8 cellular contexts compared by ENCODE assay signal in genomic region chr14:75660238-75660629, GRCh38. TPM values are rescaled to one million over a fixed set of nuclear protein-coding genes. Genes with fewer than 3 reads are reported as not detected.
DNase-seq lines count a peak whose midpoint lies in the region; ATAC-seq and TF ChIP-seq lines count a peak whose summit lies in the region.

No MANE protein-coding gene starts in this region.

- peak overlapping the region; percentile 86 for H3K4me3 ChIP-seq in CD8-positive, alpha-beta T cell (ENCODE audit: low read depth, low read length)
- peak overlapping the region; percentile 80 for H3K4me3 ChIP-seq in NT2/D1 (ENCODE audit: insufficient read length, low read depth)
- H3K4me3 ChIP-seq in neuron (ENCODE audit: low read length): peak overlapping the region; percentile 93

- H3K27ac Mint-ChIP-seq in CD8-positive, alpha-beta T cell: peak overlapping the region; percentile 97
- peak overlapping the region; percentile 97 for H3K27ac Mint-ChIP-seq in endothelial cell (ENCODE audit: unreplicated experiment)

- POLR2A ChIA-PET in CD8-positive, alpha-beta T cell (lab: Charles Lee): interaction anchor here (0.7 to 1.8 kb wide), 3 partner anchors 8 to 83 kb away, joined by 3 to 5 read pairs (median 4); no protein-coding TSS in a partner anchor

- CTCF ChIA-PET in CD8-positive, alpha-beta T cell (lab: Charles Lee): interaction anchor here (0.8 to 2.5 kb wide), 3 partner anchors 9 to 321 kb away, joined by 3 to 27 read pairs (median 4); partner anchors contain the start of genes FLVCR2 and TGFB3

- ATAC-seq in CD8-positive, alpha-beta T cell: no peak
- ATAC-seq in HG02763 (IDR thresholded peaks at IDR 0.05; ENCODE audit: unreplicated experiment): no peak
- ATAC-seq in HG03439 (IDR thresholded peaks at IDR 0.05; ENCODE audit: unreplicated experiment): no peak
- no peak for ATAC-seq in GM21576 (IDR thresholded peaks at IDR 0.05; ENCODE audit: unreplicated experiment)

- no peaks in the 10 kb centered on the region for H3K9me3 ChIP-seq in CD8-positive, alpha-beta T cell (ENCODE audit: low read length)
- H3K9me3 ChIP-seq in NT2/D1 (ENCODE audit: insufficient read depth, low read length) (no peaks in the 10 kb centered on the region), neuron (ENCODE audit: low read length) (no peaks in the 10 kb centered on the region)

- H3K4me1 ChIP-seq in CD8-positive, alpha-beta T cell (ENCODE audit: insufficient read depth, low read length): peaks cover 10% of the 10 kb centered on the region
- H3K4me1 ChIP-seq in NT2/D1 (ENCODE audit: insufficient read depth, insufficient read length) (no peaks in the 10 kb centered on the region), neuron (ENCODE audit: insufficient read depth, low read length) (peaks cover 15% of the 10 kb centered on the region)

- H3K9ac ChIP-seq in NT2/D1 (ENCODE audit: insufficient read length, low read depth): peak overlapping the region; percentile 76

- peaks cover 36% of the 10 kb centered on the region for H3K4me1 Mint-ChIP-seq in CD8-positive, alpha-beta T cell (ENCODE audit: low read depth)
- H3K4me1 Mint-ChIP-seq in endothelial cell (ENCODE audit: unreplicated experiment): peaks cover 40% of the 10 kb centered on the region

- intact Hi-C loops in CD8-positive, alpha-beta T cell (cut with DNase I, micrococcal nuclease): loop anchor here (2.0 to 10.0 kb wide), 11 partner anchors 138 to 1445 kb away; partner anchors contain the start of genes EIF2B2 (in 2 of the 2), ISCA2 (in 2 of the 2), NPC2 (in 2 of the 2) and ACYP1 (in 1 of the 2)

- H3K27me3 ChIP-seq in CD8-positive, alpha-beta T cell (ENCODE audit: insufficient read depth, low read length): no peaks in the 10 kb centered on the region
- no peaks in the 10 kb centered on the region for H3K27me3 ChIP-seq in NT2/D1 (ENCODE audit: insufficient read depth, insufficient read length)
- no peaks in the 10 kb centered on the region for H3K27me3 ChIP-seq in neuron (ENCODE audit: insufficient read depth, low read length)

- H3K27me3 Mint-ChIP-seq in CD8-positive, alpha-beta T cell (ENCODE audit: low read depth): no peaks in the 10 kb centered on the region
- peaks cover 6% of the 10 kb centered on the region for H3K27me3 Mint-ChIP-seq in endothelial cell (ENCODE audit: unreplicated experiment)

- no peaks in the 10 kb centered on the region for H3K9me3 Mint-ChIP-seq in CD8-positive, alpha-beta T cell
- no peaks in the 10 kb centered on the region for H3K9me3 Mint-ChIP-seq in endothelial cell (ENCODE audit: unreplicated experiment)

- no peaks in the 10 kb centered on the region for H3K36me3 ChIP-seq in CD8-positive, alpha-beta T cell (ENCODE audit: insufficient read depth, low read length)
- peaks cover 50% of the 10 kb centered on the region for H3K36me3 ChIP-seq in NT2/D1 (ENCODE audit: insufficient read depth, insufficient read length, low read length)
- H3K36me3 ChIP-seq in neuron (ENCODE audit: insufficient read depth, low read length): peaks cover 35% of the 10 kb centered on the region

- peaks cover 39% of the 10 kb centered on the region for H3K36me3 Mint-ChIP-seq in CD8-positive, alpha-beta T cell
- peaks cover 11% of the 10 kb centered on the region for H3K36me3 Mint-ChIP-seq in endothelial cell (ENCODE audit: low read depth, unreplicated experiment)

- peak overlapping the region; percentile 94 for H2AFZ ChIP-seq in neuron (ENCODE audit: low read depth, low read length)

- no peak for DNase-seq in CD8-positive, alpha-beta T cell
- no peak for DNase-seq in NT2/D1 (ENCODE audit: low read depth, low spot score)
- DNase-seq in endothelial cell (ENCODE audit: low spot score): no peak
- no peak for DNase-seq in AG08395 (ENCODE audit: low spot score)

- peak overlapping the region; percentile 93 for H3K27ac ChIP-seq in CD8-positive, alpha-beta T cell (ENCODE audit: low read depth, low read length)

- no peak for TF ChIP-seq CTCF in CD8-positive, alpha-beta T cell (IDR thresholded peaks at IDR 0.05)
- TF ChIP-seq CTCF in endothelial cell (IDR thresholded peaks at IDR 0.05; ENCODE audit: unreplicated experiment): no peak

- peak overlapping the region; percentile 98 for H3K4me3 Mint-ChIP-seq in CD8-positive, alpha-beta T cell
- peak overlapping the region; percentile 100 for H3K4me3 Mint-ChIP-seq in endothelial cell (ENCODE audit: unreplicated experiment)

RNA-seq across cellular contexts. Expression of gene ERG28, which starts 0.4 kb away (rescaled TPM):
- 1 to 10 TPM; 6.6 to 6.7 TPM for total RNA-seq in CD8-positive, alpha-beta T cell
- 35.0 TPM for total RNA-seq in endothelial cell (ENCODE audit: unreplicated experiment)

RNA-seq across cellular contexts. Expression of gene TTLL5, which starts 0.8 kb away (rescaled TPM):
- 10 to 100 TPM; 17.6 to 17.7 TPM for total RNA-seq in CD8-positive, alpha-beta T cell
- total RNA-seq in endothelial cell (ENCODE audit: unreplicated experiment): 62.8 TPM
